17 cellular contexts compared by ENCODE assay signal in genomic region chr12:104793280-104793679, GRCh38.
DNase-seq lines count a peak whose midpoint lies in the region; ATAC-seq and TF ChIP-seq lines count a peak whose summit lies in the region.
"Had no signal": no experiment of that assay in that cellular context is flagged by ENCODE, and none has a peak within 500 bp of the region (broad histone marks: within the 10 kb centered on the region; RNA-seq: fewer than 3 reads in every experiment).

No MANE protein-coding gene starts in this region.

- H3K4me3 ChIP-seq in AG09309 (ENCODE audit: control insufficient read depth, low read depth, low read length) (no peak overlapping the region), HFF-Myc (replicated peaks; ENCODE audit: low read depth, low read length) (no peak overlapping the region), mesenchymal stem cell (ENCODE audit: insufficient read depth in 1 of 2, low read depth in 1 of 2, low read length in 2 of 2) (peak overlapping the region in 1 of 2 experiments; percentile 42)
- H3K4me3 ChIP-seq: ovary had no signal

- H3K27ac Mint-ChIP-seq in MCF 10A (ENCODE audit: low read depth, unreplicated experiment), result peak overlapping the region; percentile 71
- H3K27ac Mint-ChIP-seq: activated T-cell treated with anti-CD3 and anti-CD28 coated beads, Interleukin-2, amount 50 U/mL, for 72 hours; B cell; stimulated activated effector memory CD8-positive, alpha-beta T cell treated with anti-CD3 and anti-CD28 coated beads, Interleukin-12 subunit alpha, Interleukin-12 subunit beta, amount 100 ng/mL, for 72 hours had no signal

- peak overlapping the region; percentile 17 for H3K4me3 Mint-ChIP-seq in MCF 10A (ENCODE audit: unreplicated experiment)
- H3K4me3 Mint-ChIP-seq: activated T-cell treated with anti-CD3 and anti-CD28 coated beads, Interleukin-2, amount 50 U/mL, for 72 hours; B cell; stimulated activated effector memory CD8-positive, alpha-beta T cell treated with anti-CD3 and anti-CD28 coated beads, Interleukin-12 subunit alpha, Interleukin-12 subunit beta, amount 100 ng/mL, for 72 hours had no signal

- H2BK15ac ChIP-seq in mesenchymal stem cell (ENCODE audit: low read depth, poor library complexity, severe bottlenecking), result no peak overlapping the region

- H4K91ac ChIP-seq in mesenchymal stem cell (ENCODE audit: low read length), result no peak overlapping the region

- no peaks in the 10 kb centered on the region for H3K27me3 Mint-ChIP-seq in MCF 10A (ENCODE audit: insufficient read depth, unreplicated experiment)
- H3K27me3 Mint-ChIP-seq: B cell had no signal

- WGBS in mesenchymal stem cell, result 71% methylated on average over 1 of the region's 3 CpGs

- no peaks in the 10 kb centered on the region for H3K79me1 ChIP-seq in mesenchymal stem cell (replicated peaks; ENCODE audit: low read length, poor library complexity, severe bottlenecking)

- H3K18ac ChIP-seq in mesenchymal stem cell (ENCODE audit: low read depth in 1 of 2, low read length in 2 of 2), result no peak overlapping the region

- H3K4me1 Mint-ChIP-seq in MCF 10A (ENCODE audit: insufficient read depth, unreplicated experiment), result peaks cover 15% of the 10 kb centered on the region

- H4K8ac ChIP-seq in mesenchymal stem cell (ENCODE audit: low read length), result no peak overlapping the region

- H2AK5ac ChIP-seq in mesenchymal stem cell (ENCODE audit: low read length, severe bottlenecking), result no peak overlapping the region

- DNase-seq in AG09309 (ENCODE audit: low read depth) (peak; percentile 86), HFF-Myc (ENCODE audit: extremely low read depth, low read depth) (peak; percentile 15), MCF 10A (ENCODE audit: unreplicated experiment) (peak; percentile 83), mesenchymal stem cell (no peak), activated gamma-delta T cell (lab: John Stamatoyannopoulos, UW) (no peak), omental fat pad (ENCODE audit: low spot score) (no peak), COR-L47 (lab: John Stamatoyannopoulos, UW) (no peak)
- DNase-seq: activated T-cell treated with anti-CD3 and anti-CD28 coated beads, Interleukin-2, amount 50 U/mL, for 72 hours; hippocampal formation; NCI-H187; stimulated activated CD4-positive, alpha-beta T cell treated with anti-CD3 and anti-CD28 coated beads, Interleukin-2, amount 100 ng/mL, for 24 hours; SW 1271 had no signal

- intact Hi-C loops in MCF 10A (cut with micrococcal nuclease), result loop anchor here (5.0 kb wide), 1 partner anchor 336 kb away; the partner anchor contains the start of gene CHST11

- no peak overlapping the region for H3K4me2 ChIP-seq in mesenchymal stem cell (ENCODE audit: low read length, poor library complexity, severe bottlenecking)

- no peaks in the 10 kb centered on the region for H3K36me3 Mint-ChIP-seq in MCF 10A (ENCODE audit: insufficient read depth, unreplicated experiment)
- H3K36me3 Mint-ChIP-seq: stimulated activated effector memory CD8-positive, alpha-beta T cell treated with anti-CD3 and anti-CD28 coated beads, Interleukin-12 subunit alpha, Interleukin-12 subunit beta, amount 100 ng/mL, for 72 hours had no signal

- no peak overlapping the region for H3K14ac ChIP-seq in mesenchymal stem cell (ENCODE audit: low read length in 2 of 2)

- BruUV-seq in MCF 10A (replicated peaks; lab: Mats Ljungman, UMichigan), result no TSS peak

- peak; percentile 26 for TF ChIP-seq CTCF in AG09309 (IDR thresholded peaks at IDR 0.05; ENCODE audit: control insufficient read depth, insufficient read depth, low read depth, low read length, missing control alignments)
- TF ChIP-seq CTCF in HFF-Myc (IDR thresholded peaks at IDR 0.05; ENCODE audit: low read depth, low read length, missing control alignments), result no peak
- no peak for TF ChIP-seq CTCF in MCF 10A (IDR thresholded peaks at IDR 0.05; ENCODE audit: unreplicated experiment)
- no peak for TF ChIP-seq CTCF in omental fat pad (IDR thresholded peaks at IDR 0.05)

- no peak overlapping the region for H3K27ac ChIP-seq in mesenchymal stem cell (ENCODE audit: low read length, poor library complexity, severe bottlenecking)
- H3K27ac ChIP-seq: ovary had no signal

- peak overlapping the region in 1 of 2 experiments; percentile 15 for H2BK12ac ChIP-seq in mesenchymal stem cell (ENCODE audit: low read length in 2 of 2)

- H3K27me3 ChIP-seq in mesenchymal stem cell (ENCODE audit: control insufficient read depth in 1 of 2, insufficient read depth in 1 of 2, low read length in 2 of 2), result no peaks in the 10 kb centered on the region
- H3K27me3 ChIP-seq: ovary had no signal

- no peaks in the 10 kb centered on the region for H3K36me3 ChIP-seq in mesenchymal stem cell (ENCODE audit: control insufficient read depth in 1 of 2, insufficient read depth in 2 of 2, low read depth in 1 of 2, low read length in 2 of 2)
- H3K36me3 ChIP-seq: ovary had no signal

- H3K9ac ChIP-seq in mesenchymal stem cell (ENCODE audit: low read length), result peak overlapping the region; percentile 1

- no peak overlapping the region for H2BK120ac ChIP-seq in mesenchymal stem cell (ENCODE audit: low read depth, low read length)

- no peak for ATAC-seq in omental fat pad (ENCODE audit: low FRiP score)
- no peak for ATAC-seq in GM21825 (IDR thresholded peaks at IDR 0.05; ENCODE audit: unreplicated experiment)
- ATAC-seq: activated CD4-positive, CD25-positive, alpha-beta regulatory T cell treated with anti-CD3 and anti-CD28 coated beads, Interleukin-2, amount 50 U/mL, for 24 hours; activated T-cell treated with anti-CD3 and anti-CD28 coated beads, Interleukin-2, amount 50 U/mL, for 72 hours; stimulated activated effector memory CD8-positive, alpha-beta T cell treated with anti-CD3 and anti-CD28 coated beads, Interleukin-12 subunit alpha, Interleukin-12 subunit beta, amount 100 ng/mL, for 72 hours had no signal

- no peaks in the 10 kb centered on the region for H3K9me3 Mint-ChIP-seq in MCF 10A (ENCODE audit: unreplicated experiment)
- H3K9me3 Mint-ChIP-seq: activated T-cell treated with anti-CD3 and anti-CD28 coated beads, Interleukin-2, amount 50 U/mL, for 72 hours; stimulated activated effector memory CD8-positive, alpha-beta T cell treated with anti-CD3 and anti-CD28 coated beads, Interleukin-12 subunit alpha, Interleukin-12 subunit beta, amount 100 ng/mL, for 72 hours had no signal

- no peaks in the 10 kb centered on the region for H3K9me3 ChIP-seq in mesenchymal stem cell (ENCODE audit: control insufficient read depth, low read length)
- H3K9me3 ChIP-seq: ovary had no signal

- no peak overlapping the region for H2BK5ac ChIP-seq in mesenchymal stem cell (ENCODE audit: low read depth, low read length, poor library complexity, severe bottlenecking)

- H3K23ac ChIP-seq in mesenchymal stem cell (ENCODE audit: low read length in 2 of 2), result no peak overlapping the region

- no peak overlapping the region for H3K4ac ChIP-seq in mesenchymal stem cell (ENCODE audit: low read depth in 1 of 2, low read length in 2 of 2)

- H2AFZ ChIP-seq in mesenchymal stem cell (ENCODE audit: low read depth, low read length), result no peak overlapping the region

- POLR2A ChIA-PET in MCF 10A (lab: Yijun Ruan, JAX), result interaction anchor here (0.7 to 2.1 kb wide), 4 partner anchors 10 to 165 kb away, joined by 3 to 8 read pairs (median 4); partner anchors contain the start of gene SLC41A2

- CTCF ChIA-PET in MCF 10A (lab: Yijun Ruan, JAX), result no interaction called here

- peaks cover 7% of the 10 kb centered on the region for H3K4me1 ChIP-seq in mesenchymal stem cell (ENCODE audit: control insufficient read depth, insufficient read depth, low read depth, low read length)

Comparison
In these comparisons a context has a peak if more than half of its experiments do, and no peak if none do; other contexts are left out.
1. DNase-seq: peak in AG09309 (single experiment), HFF-Myc (single experiment) and MCF 10A (single experiment); none in mesenchymal stem cell (single experiment), activated gamma-delta T cell (single experiment), omental fat pad (single experiment) and COR-L47 (single experiment).